Comparison of ENCODE assay signal across 19 cellular contexts in the genomic region with DNA sequence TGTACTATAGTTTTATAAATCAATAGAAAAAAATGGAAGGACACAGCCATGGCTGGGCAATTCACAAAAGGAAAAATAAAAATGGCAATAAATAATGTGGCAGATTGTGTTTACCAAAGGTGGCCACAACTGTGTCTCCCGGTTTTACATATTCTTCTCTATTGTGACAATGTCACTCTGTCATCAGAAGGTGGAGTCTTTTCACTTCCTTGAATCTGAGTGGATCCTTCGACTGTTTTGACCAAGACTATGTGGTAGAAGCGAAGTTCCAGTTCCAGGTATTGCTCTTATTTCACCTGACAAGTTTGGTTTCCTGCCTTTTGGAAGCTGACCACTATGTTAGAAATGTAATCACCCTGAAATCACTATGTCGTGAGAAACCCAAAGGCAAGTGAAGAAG. TPM values are rescaled to one million over a fixed set of nuclear protein-coding genes. Genes with fewer than 3 reads are reported as not detected.
DNase-seq lines count a peak whose midpoint lies in the region; ATAC-seq, FAIRE-seq and TF ChIP-seq lines count a peak whose summit lies in the region.
"Had no signal": no experiment of that assay in that cellular context is flagged by ENCODE, and none has a peak within 500 bp of the region (broad histone marks: within the 10 kb centered on the region; RNA-seq: fewer than 3 reads in every experiment).

No MANE protein-coding gene starts in this region.

- H4K91ac ChIP-seq in H1 (replicated peaks; ENCODE audit: insufficient read length, low read length) = no peak overlapping the region

- FAIRE-seq in H1 (lab: Jason Lieb, UNC) = no peak

- H2AK5ac ChIP-seq in H1 (ENCODE audit: low read depth, low read length) = no peak overlapping the region

- TF ChIP-seq POLR2A in H1 (IDR thresholded peaks at IDR 0.05; ENCODE audit: control extremely low read depth in 1 of 2, low read depth in 2 of 2, low read length in 2 of 2) = no peak

- no peak overlapping the region for H3K4me2 ChIP-seq in OCI-LY7 (ENCODE audit: low read length)
- H3K4me2 ChIP-seq in H1 (ENCODE audit: insufficient read depth in 1 of 2, low read depth in 2 of 2, low read length in 2 of 2) = no peak overlapping the region

- H2BK5ac ChIP-seq in H1 (ENCODE audit: low read depth, low read length) = no peak overlapping the region

- no peaks in the 10 kb centered on the region for H3K9me3 ChIP-seq in A673 (ENCODE audit: low read depth, low read length, poor library complexity, severe bottlenecking)
- H3K9me3 ChIP-seq in OCI-LY7 (ENCODE audit: low read length) = no peaks in the 10 kb centered on the region
- no peaks in the 10 kb centered on the region for H3K9me3 ChIP-seq in H1 (ENCODE audit: insufficient read depth in 2 of 2, low read depth in 1 of 2, low read length in 1 of 2)
- H3K9me3 ChIP-seq: Peyer's patch had no signal

- H3K23me2 ChIP-seq in H1 (ENCODE audit: low read depth, low read length) = peaks cover 3% of the 10 kb centered on the region

- H2BK12ac ChIP-seq in H1 (ENCODE audit: low read depth, low read length) = no peak overlapping the region

- H3K79me2 ChIP-seq in OCI-LY7 (ENCODE audit: insufficient read depth, low read depth, low read length) (peaks cover 11% of the 10 kb centered on the region; the same call in 1 of the 2 replicates), H1 (ENCODE audit: control insufficient read depth in 1 of 2, insufficient read depth in 2 of 2, low read length in 2 of 2) (peaks cover 7 to 15% of the 10 kb centered on the region in 2 experiments)

- H3K4me1 ChIP-seq in A673 (ENCODE audit: insufficient read depth, low read length, poor library complexity, severe bottlenecking) (peaks cover 6% of the 10 kb centered on the region), OCI-LY7 (ENCODE audit: insufficient read depth, low read length, poor library complexity, severe bottlenecking) (peaks cover 7% of the 10 kb centered on the region), H1 (replicated peaks in 1 of 4; ENCODE audit: control insufficient read depth in 3 of 4, insufficient read depth in 4 of 4, low read length in 3 of 4) (peaks cover 0 to 4% (median 0%) of the 10 kb centered on the region in 4 experiments; a peak in 3 of 7 replicates)

- no peak for ATAC-seq in HG03354 (IDR thresholded peaks at IDR 0.05; ENCODE audit: poor library complexity, severe bottlenecking, unreplicated experiment)
- no peak for ATAC-seq in GM19455 (IDR thresholded peaks at IDR 0.05; ENCODE audit: unreplicated experiment)
- ATAC-seq in stimulated activated naive CD8-positive, alpha-beta T cell treated with anti-CD3 and anti-CD28 coated beads, Interleukin-15, amount 100 ng/mL, for 72 hours = no peak
- ATAC-seq: Right ventricle myocardium inferior had no signal

- H3K27me3 ChIP-seq in A673 (replicated peaks; ENCODE audit: insufficient read depth, low read depth, low read length, poor library complexity) = no peaks in the 10 kb centered on the region
- no peaks in the 10 kb centered on the region for H3K27me3 ChIP-seq in H1 (replicated peaks in 1 of 4; ENCODE audit: control insufficient read depth in 3 of 4, extremely low read depth in 1 of 4, insufficient read depth in 3 of 4, low read length in 3 of 4)
- H3K27me3 ChIP-seq: MG63, Peyer's patch had no signal

- POLR2A ChIA-PET in A673 (lab: Charles Lee; ENCODE audit: low non-redundant PET) = no interaction called here
- POLR2A ChIA-PET in OCI-LY7 (lab: Charles Lee) = interaction anchor here (0.7 kb wide), 2 partner anchors 81 to 268 kb away, joined by 3 read pairs; no protein-coding TSS in a partner anchor
- POLR2A ChIA-PET in H1 (lab: Charles Lee; ENCODE audit: partially characterized antibody) = no interaction called here

- peaks cover 5 to 7% of the 10 kb centered on the region in 2 donors for H3K9me3 Mint-ChIP-seq in stimulated activated naive CD8-positive, alpha-beta T cell treated with anti-CD3 and anti-CD28 coated beads, Interleukin-15, amount 100 ng/mL, for 72 hours
- H3K9me3 Mint-ChIP-seq: T-helper 1 cell treated with Interleukin-12 subunit alpha and Interleukin-12 subunit beta and Interleukin-4 antibody, amounts not matched to agents 30 μg/mL and 1 μg/mL, for 36 hours had no signal

- intact Hi-C loops in A673 (cut with micrococcal nuclease; ENCODE audit: unreplicated experiment) (no loop called here), OCI-LY7 (cut with micrococcal nuclease; ENCODE audit: unreplicated experiment) (no loop called here)

- TF ChIP-seq EP300 in H1 (IDR thresholded peaks at IDR 0.05; ENCODE audit: borderline replicate concordance in 1 of 2, low read depth in 2 of 2, low read length in 2 of 2) = no peak

- H3K23ac ChIP-seq in H1 (ENCODE audit: insufficient read length) = no peak overlapping the region

- CTCF ChIA-PET in A673 (lab: Charles Lee) = no interaction called here
- CTCF ChIA-PET in OCI-LY7 (lab: Charles Lee; ENCODE audit: unreplicated experiment) = no interaction called here
- CTCF ChIA-PET in H1 (lab: Charles Lee; ENCODE audit: partially characterized antibody) = interaction anchor here (1.5 kb wide), 1 partner anchor 203 kb away, joined by 4 read pairs; no protein-coding TSS in a partner anchor

- H3K79me1 ChIP-seq in H1 (ENCODE audit: low read depth, low read length) = peaks cover 6% of the 10 kb centered on the region; the same call in 1 of the 2 replicates

- H3K9ac ChIP-seq in H1 (replicated peaks in 1 of 4; ENCODE audit: extremely low read depth in 1 of 4, low read depth in 3 of 4, low read length in 3 of 4) = no peak overlapping the region; a peak in 1 of 7 replicates

- H3K4me3 ChIP-seq in A673 (ENCODE audit: low read depth, low read length, poor library complexity, severe bottlenecking) = no peak overlapping the region
- H3K4me3 ChIP-seq in OCI-LY7 (ENCODE audit: low read depth, low read length, poor library complexity, severe bottlenecking) = no peak overlapping the region
- H3K4me3 ChIP-seq in H1 (ENCODE audit: extremely low read depth in 1 of 4, insufficient read depth in 2 of 4, low read depth in 3 of 4, low read length in 4 of 4) = no peak overlapping the region
- H3K4me3 ChIP-seq: MG63, Peyer's patch had no signal

- H3K27ac Mint-ChIP-seq in stimulated activated naive CD8-positive, alpha-beta T cell treated with anti-CD3 and anti-CD28 coated beads, Interleukin-15, amount 100 ng/mL, for 72 hours = peak overlapping the region in 1 of 2 donors; percentile 46
- H3K27ac Mint-ChIP-seq: T-helper 1 cell treated with Interleukin-12 subunit alpha and Interleukin-12 subunit beta and Interleukin-4 antibody, amounts not matched to agents 30 μg/mL and 1 μg/mL, for 36 hours had no signal

- H3K4me3 Mint-ChIP-seq in stimulated activated naive CD8-positive, alpha-beta T cell treated with anti-CD3 and anti-CD28 coated beads, Interleukin-15, amount 100 ng/mL, for 72 hours = no peak overlapping the region
- H3K4me3 Mint-ChIP-seq: T-helper 1 cell treated with Interleukin-12 subunit alpha and Interleukin-12 subunit beta and Interleukin-4 antibody, amounts not matched to agents 30 μg/mL and 1 μg/mL, for 36 hours had no signal

- H3K18ac ChIP-seq in H1 (ENCODE audit: extremely low read depth, low read length) = no peak overlapping the region

- WGBS in H1 (ENCODE audit: extremely low coverage in 1 of 2, insufficient coverage in 1 of 2, insufficient read length in 1 of 2, insufficient replicate concordance in 2 of 2, low coverage in 1 of 2, low lambda C conversion rate in 2 of 2, missing lambda C conversion rate in 1 of 2), 2 experiments = 87% methylated on average over 4 of the region's 4 CpGs; no CpG with 5 or more reads in 1 of the 2 experiments

- H2AFZ ChIP-seq in OCI-LY7 (ENCODE audit: low read length) (no peak overlapping the region), H1 (ENCODE audit: low read length) (no peak overlapping the region)

- H3K27ac ChIP-seq in A673 (ENCODE audit: low read depth, low read length, poor library complexity, severe bottlenecking) (no peak overlapping the region), OCI-LY7 (ENCODE audit: low read depth, low read length, poor library complexity, severe bottlenecking) (no peak overlapping the region), H1 (ENCODE audit: low read depth, low read length) (no peak overlapping the region)
- H3K27ac ChIP-seq: Peyer's patch had no signal

- H3K9me2 ChIP-seq in OCI-LY7 (ENCODE audit: insufficient read depth, low read length) = no peaks in the 10 kb centered on the region

- peak; percentile 7 to 27; a peak in 2 of 4 replicates for TF ChIP-seq RAD21 in H1 (IDR thresholded peaks at IDR 0.05 in 1 of 2, conservative IDR thresholded peaks at IDR 0.05 in 1 of 2; ENCODE audit: low read depth in 2 of 2, low read length in 2 of 2)

- DNase-seq in A673 (ENCODE audit: low spot score) (peak; percentile 45), HT-29 (ENCODE audit: low spot score) (peak; percentile 21), OCI-LY7 (ENCODE audit: low spot score) (peak; percentile 24), H1 (ENCODE audit: low read depth in 1 of 2, low spot score in 2 of 2) (no peak)
- no peak for DNase-seq in stimulated activated naive CD8-positive, alpha-beta T cell treated with anti-CD3 and anti-CD28 coated beads, Interleukin-15, amount 100 ng/mL, for 72 hours
- DNase-seq: Caco-2, DMS153, EL, KG1, MG63, NCI-H1417, NCI-H2029, NCI-H2171 treated with DMSO at 0.1 percent for 48 hours, NCI-H82, Peyer's patch had no signal

- H4K5ac ChIP-seq in H1 (ENCODE audit: insufficient read length, low read depth, low read length) = no peak overlapping the region

- peaks cover 8% of the 10 kb centered on the region for H3K4me1 Mint-ChIP-seq in stimulated activated naive CD8-positive, alpha-beta T cell treated with anti-CD3 and anti-CD28 coated beads, Interleukin-15, amount 100 ng/mL, for 72 hours

- no peaks in the 10 kb centered on the region for H4K20me1 ChIP-seq in OCI-LY7 (ENCODE audit: insufficient read depth, low read length)
- no peaks in the 10 kb centered on the region for H4K20me1 ChIP-seq in H1 (replicated peaks in 1 of 2; ENCODE audit: control insufficient read depth in 1 of 2, insufficient read depth in 2 of 2, low read length in 2 of 2)

- no peak overlapping the region for H3K4ac ChIP-seq in H1 (replicated peaks; ENCODE audit: insufficient read length, low read depth, low read length)

- H2BK120ac ChIP-seq in H1 (replicated peaks; ENCODE audit: low read depth, low read length) = no peak overlapping the region

- H4K8ac ChIP-seq in H1 (ENCODE audit: extremely low read depth, insufficient read depth, low read length) = no peak overlapping the region

- TF ChIP-seq CTCF in A673 (conservative IDR thresholded peaks at IDR 0.05; ENCODE audit: low read depth, low read length) (peak; percentile 53), OCI-LY7 (conservative IDR thresholded peaks at IDR 0.05; ENCODE audit: low read length) (peak; percentile 51), H1 (IDR thresholded peaks at IDR 0.05; ENCODE audit: control extremely low read depth in 1 of 3, insufficient read depth in 1 of 3, low read depth in 1 of 3, low read length in 3 of 3) (no peak)

- no peak overlapping the region for H2BK15ac ChIP-seq in H1 (ENCODE audit: low read length)

- H2BK20ac ChIP-seq in H1 (ENCODE audit: low read length) = no peak overlapping the region

- BruUV-seq in A673 (replicated peaks; lab: Mats Ljungman, UMichigan) = no TSS peak
- BruUV-seq in OCI-LY7 (replicated peaks; lab: Mats Ljungman, UMichigan) = no TSS peak

- no peak overlapping the region for H3K56ac ChIP-seq in H1 (replicated peaks; ENCODE audit: insufficient read length, low read depth, low read length)

- no peaks in the 10 kb centered on the region for H3K36me3 ChIP-seq in A673 (ENCODE audit: insufficient read depth, low read length, poor library complexity, severe bottlenecking)
- H3K36me3 ChIP-seq in OCI-LY7 (ENCODE audit: insufficient read depth, low read length) = no peaks in the 10 kb centered on the region
- H3K36me3 ChIP-seq in H1 (ENCODE audit: control insufficient read depth in 2 of 4, insufficient read depth in 4 of 4, low read length in 3 of 4) = no peaks in the 10 kb centered on the region
- H3K36me3 ChIP-seq: Peyer's patch had no signal

- no peak overlapping the region for H3K14ac ChIP-seq in H1 (ENCODE audit: insufficient read length)

- H3K27me3 Mint-ChIP-seq in stimulated activated naive CD8-positive, alpha-beta T cell treated with anti-CD3 and anti-CD28 coated beads, Interleukin-15, amount 100 ng/mL, for 72 hours = no peaks in the 10 kb centered on the region

RNA-seq across cellular contexts. Expression of a gene that starts 31.0 kb away (rescaled TPM):
- 305 and 307 TPM in 2 replicates for total RNA-seq in A673 (2021)
- total RNA-seq in HT-29 (2014; rRNA removed; shearing (Covaris generic)) = 77.2 and 119 TPM in 2 replicates
- total RNA-seq in OCI-LY7 (2014; rRNA removed; shearing (Covaris generic)) = 58.0 and 70.9 TPM in 2 replicates
- total RNA-seq in OCI-LY7 (2022) = 138 and 148 TPM in 2 replicates
- 117 and 121 TPM in 2 replicates for total RNA-seq in H1 (2021; fragmentation: NEBNext Ultra II Directional; extraction: Animal tissue kit (Norgen Biotek cat#: 25700))
- 44.0 and 46.0 TPM in 2 replicates for polyA plus RNA-seq in H1 (2011; rRNA removed)
- 40.0 TPM for polyA plus RNA-seq in H1 (2011; cell fraction: cytosol; rRNA removed)
- polyA plus RNA-seq in H1 (2011; cell fraction: nucleus; rRNA removed) = 212 TPM
- polyA plus RNA-seq in H1 (2012, experiment 1 of 2) = 70.5 to 96.6 TPM (median 83.1 TPM) in 4 replicates
- polyA plus RNA-seq in H1 (2012, experiment 2 of 2) = 9.0 TPM
- polyA plus RNA-seq in H1 (2013, experiment 1 of 2) = 253 TPM
- polyA plus RNA-seq in H1 (2013, experiment 2 of 2) = 257 TPM
- polyA minus RNA-seq in H1 (2011; rRNA and poly(A)+ RNA removed) = 101 and 110 TPM in 2 replicates
- 63.0 TPM for polyA minus RNA-seq in H1 (2011; cell fraction: cytosol; rRNA and poly(A)+ RNA removed)
- polyA minus RNA-seq in H1 (2011; cell fraction: nucleus; rRNA and poly(A)+ RNA removed) = 293 TPM

Comparison
In these comparisons a context has a peak if more than half of its experiments do, and no peak if none do; other contexts are left out.
1. DNase-seq: peak in A673 (single experiment), HT-29 (single experiment) and OCI-LY7 (single experiment); none in H1 (0 of 2) and stimulated activated naive CD8-positive, alpha-beta T cell treated with anti-CD3 and anti-CD28 coated beads, Interleukin-15, amount 100 ng/mL, for 72 hours (0 of 2).
2. CTCF ChIP-seq: peak in A673 (single experiment) and OCI-LY7 (single experiment); none in H1 (0 of 3).